ENCODE assay signal across 1 cellular context in the genomic region with DNA sequence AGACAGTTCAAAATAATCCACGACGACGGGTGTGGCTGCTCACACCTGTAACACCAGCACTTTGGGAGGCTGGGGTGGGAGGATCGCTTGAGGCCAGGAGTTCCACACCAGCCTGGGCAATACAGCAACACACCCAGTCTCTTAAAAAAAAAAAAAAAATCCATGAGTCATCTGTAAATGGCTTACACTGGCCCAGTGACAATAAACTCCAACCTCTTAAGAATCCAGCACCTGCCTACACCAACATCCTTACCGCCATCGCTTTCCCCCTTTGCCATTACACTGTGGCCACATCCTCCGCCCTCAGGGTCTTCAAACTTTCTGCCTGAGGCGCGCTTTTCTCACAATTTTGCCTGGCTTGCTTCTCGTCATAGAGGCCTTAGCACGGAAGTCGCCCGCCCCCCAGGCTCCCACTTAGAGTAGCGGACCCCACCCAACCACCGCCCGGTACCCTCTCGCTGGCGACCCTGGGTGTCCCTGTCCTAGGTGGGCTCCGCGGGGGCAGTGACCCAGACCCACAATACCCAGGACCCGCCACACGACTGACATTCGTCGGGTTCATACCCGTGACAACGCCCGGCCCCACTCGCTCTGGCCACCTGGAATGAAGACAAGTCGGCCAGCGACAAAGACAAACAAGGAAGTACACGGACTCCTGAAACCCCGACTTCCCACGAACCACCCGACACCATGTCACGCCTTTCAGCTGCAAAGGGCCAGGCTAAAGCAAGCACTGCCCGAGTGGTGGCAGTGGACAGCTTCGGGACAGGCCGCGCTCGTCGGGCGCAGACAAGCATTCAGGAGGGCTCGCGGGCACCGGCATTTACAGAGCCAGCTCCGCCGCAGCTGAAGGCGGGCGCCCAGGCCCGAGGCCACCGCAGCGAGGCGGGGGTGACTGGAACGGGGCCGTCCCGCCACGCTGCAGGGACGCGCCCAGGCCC.
A peak's percentile ranks its signal among the peaks of the same experiment; 100 is the strongest.
TF ChIP-seq lines count a peak whose summit lies in the region.

No MANE protein-coding gene starts in this region.

TF ChIP-seq in HEK293, 187 proteins besides CTCF, POLR2A, EP300 and RAD21 (continued from another document):
- TF ChIP-seq ZBTB20 (tag by site-specific recombination; IDR thresholded peaks at IDR 0.05) (peak; percentile 10; the same call in 1 of the 2 replicates), EGR2 (tag by site-specific recombination; IDR thresholded peaks at IDR 0.05; ENCODE audit: low read depth) (peak; percentile 41; the same call in 1 of the 2 replicates), KLF10 (tag by site-specific recombination; IDR thresholded peaks at IDR 0.05) (peak; percentile 17; the same call in 1 of the 2 replicates), BCL11A (tag by site-specific recombination; IDR thresholded peaks at IDR 0.05; ENCODE audit: low read depth) (0 out of 2 replicates have a peak, but pooled peaks have one; percentile 27), PRDM1 (tag by site-specific recombination; IDR thresholded peaks at IDR 0.05) (peak; percentile 10; the same call in 1 of the 2 replicates), ZFP69B (tag by site-specific recombination; IDR thresholded peaks at IDR 0.05) (0 out of 2 replicates have a peak, but pooled peaks have one; percentile 39), ZNF558 (tag by site-specific recombination; IDR thresholded peaks at IDR 0.05) (0 out of 2 replicates have a peak, but pooled peaks have one; percentile 31), ZIC2 (tag by site-specific recombination; IDR thresholded peaks at IDR 0.05) (no peak), SP3 (tag by site-specific recombination; IDR thresholded peaks at IDR 0.05) (peak; percentile 13; the same call in 1 of the 2 replicates), BCL11B (tag by site-specific recombination; IDR thresholded peaks at IDR 0.05; ENCODE audit: low read depth) (0 out of 2 replicates have a peak, but pooled peaks have one; percentile 6), SP7 (tag by site-specific recombination; IDR thresholded peaks at IDR 0.05) (peak; percentile 61; the same call in 1 of the 2 replicates), ZNF112 (tag by site-specific recombination; IDR thresholded peaks at IDR 0.05) (no peak), GLIS2 (tag by site-specific recombination; IDR thresholded peaks at IDR 0.05) (peak; percentile 52), ZNF629 (tag by site-specific recombination; IDR thresholded peaks at IDR 0.05) (peak; percentile 56; the same call in 1 of the 2 replicates), ZNF76 (tag by site-specific recombination; IDR thresholded peaks at IDR 0.05; ENCODE audit: borderline replicate concordance, low read depth) (peak; percentile 14; the same call in 1 of the 2 replicates), KLF1 (tag by site-specific recombination; IDR thresholded peaks at IDR 0.05) (peak; percentile 81), ZNF701 (tag by site-specific recombination; IDR thresholded peaks at IDR 0.05) (no peak), ZBTB8A (tag by site-specific recombination; IDR thresholded peaks at IDR 0.05) (no peak), ZNF600 (tag by site-specific recombination; IDR thresholded peaks at IDR 0.05) (peak; percentile 98), ZNF324 (tag by site-specific recombination; IDR thresholded peaks at IDR 0.05) (0 out of 2 replicates have a peak, but pooled peaks have one; percentile 15), ZFHX2 (tag by site-specific recombination; conservative IDR thresholded peaks at IDR 0.05) (peak; percentile 31; the same call in 1 of the 2 replicates), ZNF335 (tag by site-specific recombination; conservative IDR thresholded peaks at IDR 0.05) (peak; percentile 97), ZNF274 (IDR thresholded peaks at IDR 0.05; ENCODE audit: low read length) (no peak), ZNF274 (tag by site-specific recombination; IDR thresholded peaks at IDR 0.05; ENCODE audit: borderline replicate concordance) (no peak)
- TF ChIP-seq, protein P1, sequence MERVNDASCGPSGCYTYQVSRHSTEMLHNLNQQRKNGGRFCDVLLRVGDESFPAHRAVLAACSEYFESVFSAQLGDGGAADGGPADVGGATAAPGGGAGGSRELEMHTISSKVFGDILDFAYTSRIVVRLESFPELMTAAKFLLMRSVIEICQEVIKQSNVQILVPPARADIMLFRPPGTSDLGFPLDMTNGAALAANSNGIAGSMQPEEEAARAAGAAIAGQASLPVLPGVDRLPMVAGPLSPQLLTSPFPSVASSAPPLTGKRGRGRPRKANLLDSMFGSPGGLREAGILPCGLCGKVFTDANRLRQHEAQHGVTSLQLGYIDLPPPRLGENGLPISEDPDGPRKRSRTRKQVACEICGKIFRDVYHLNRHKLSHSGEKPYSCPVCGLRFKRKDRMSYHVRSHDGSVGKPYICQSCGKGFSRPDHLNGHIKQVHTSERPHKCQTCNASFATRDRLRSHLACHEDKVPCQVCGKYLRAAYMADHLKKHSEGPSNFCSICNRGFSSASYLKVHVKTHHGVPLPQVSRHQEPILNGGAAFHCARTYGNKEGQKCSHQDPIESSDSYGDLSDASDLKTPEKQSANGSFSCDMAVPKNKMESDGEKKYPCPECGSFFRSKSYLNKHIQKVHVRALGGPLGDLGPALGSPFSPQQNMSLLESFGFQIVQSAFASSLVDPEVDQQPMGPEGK (tag by site-specific recombination; IDR thresholded peaks at IDR 0.05) = 0 out of 2 replicates have a peak, but pooled peaks have one; percentile 24
- TF ChIP-seq, protein P2, sequence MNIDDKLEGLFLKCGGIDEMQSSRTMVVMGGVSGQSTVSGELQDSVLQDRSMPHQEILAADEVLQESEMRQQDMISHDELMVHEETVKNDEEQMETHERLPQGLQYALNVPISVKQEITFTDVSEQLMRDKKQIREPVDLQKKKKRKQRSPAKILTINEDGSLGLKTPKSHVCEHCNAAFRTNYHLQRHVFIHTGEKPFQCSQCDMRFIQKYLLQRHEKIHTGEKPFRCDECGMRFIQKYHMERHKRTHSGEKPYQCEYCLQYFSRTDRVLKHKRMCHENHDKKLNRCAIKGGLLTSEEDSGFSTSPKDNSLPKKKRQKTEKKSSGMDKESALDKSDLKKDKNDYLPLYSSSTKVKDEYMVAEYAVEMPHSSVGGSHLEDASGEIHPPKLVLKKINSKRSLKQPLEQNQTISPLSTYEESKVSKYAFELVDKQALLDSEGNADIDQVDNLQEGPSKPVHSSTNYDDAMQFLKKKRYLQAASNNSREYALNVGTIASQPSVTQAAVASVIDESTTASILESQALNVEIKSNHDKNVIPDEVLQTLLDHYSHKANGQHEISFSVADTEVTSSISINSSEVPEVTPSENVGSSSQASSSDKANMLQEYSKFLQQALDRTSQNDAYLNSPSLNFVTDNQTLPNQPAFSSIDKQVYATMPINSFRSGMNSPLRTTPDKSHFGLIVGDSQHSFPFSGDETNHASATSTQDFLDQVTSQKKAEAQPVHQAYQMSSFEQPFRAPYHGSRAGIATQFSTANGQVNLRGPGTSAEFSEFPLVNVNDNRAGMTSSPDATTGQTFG (tag by site-specific recombination; IDR thresholded peaks at IDR 0.05; ENCODE audit: borderline replicate concordance) = no peak
- TF ChIP-seq, protein P3, sequence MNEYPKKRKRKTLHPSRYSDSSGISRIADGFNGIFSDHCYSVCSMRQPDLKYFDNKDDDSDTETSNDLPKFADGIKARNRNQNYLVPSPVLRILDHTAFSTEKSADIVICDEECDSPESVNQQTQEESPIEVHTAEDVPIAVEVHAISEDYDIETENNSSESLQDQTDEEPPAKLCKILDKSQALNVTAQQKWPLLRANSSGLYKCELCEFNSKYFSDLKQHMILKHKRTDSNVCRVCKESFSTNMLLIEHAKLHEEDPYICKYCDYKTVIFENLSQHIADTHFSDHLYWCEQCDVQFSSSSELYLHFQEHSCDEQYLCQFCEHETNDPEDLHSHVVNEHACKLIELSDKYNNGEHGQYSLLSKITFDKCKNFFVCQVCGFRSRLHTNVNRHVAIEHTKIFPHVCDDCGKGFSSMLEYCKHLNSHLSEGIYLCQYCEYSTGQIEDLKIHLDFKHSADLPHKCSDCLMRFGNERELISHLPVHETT (tag by site-specific recombination; IDR thresholded peaks at IDR 0.05) = peak; percentile 28; the same call in 1 of the 2 replicates
- TF ChIP-seq, protein P4, sequence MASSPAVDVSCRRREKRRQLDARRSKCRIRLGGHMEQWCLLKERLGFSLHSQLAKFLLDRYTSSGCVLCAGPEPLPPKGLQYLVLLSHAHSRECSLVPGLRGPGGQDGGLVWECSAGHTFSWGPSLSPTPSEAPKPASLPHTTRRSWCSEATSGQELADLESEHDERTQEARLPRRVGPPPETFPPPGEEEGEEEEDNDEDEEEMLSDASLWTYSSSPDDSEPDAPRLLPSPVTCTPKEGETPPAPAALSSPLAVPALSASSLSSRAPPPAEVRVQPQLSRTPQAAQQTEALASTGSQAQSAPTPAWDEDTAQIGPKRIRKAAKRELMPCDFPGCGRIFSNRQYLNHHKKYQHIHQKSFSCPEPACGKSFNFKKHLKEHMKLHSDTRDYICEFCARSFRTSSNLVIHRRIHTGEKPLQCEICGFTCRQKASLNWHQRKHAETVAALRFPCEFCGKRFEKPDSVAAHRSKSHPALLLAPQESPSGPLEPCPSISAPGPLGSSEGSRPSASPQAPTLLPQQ (tag by site-specific recombination; IDR thresholded peaks at IDR 0.05) = peak; percentile 40; the same call in 1 of the 2 replicates
- TF ChIP-seq, protein P5, sequence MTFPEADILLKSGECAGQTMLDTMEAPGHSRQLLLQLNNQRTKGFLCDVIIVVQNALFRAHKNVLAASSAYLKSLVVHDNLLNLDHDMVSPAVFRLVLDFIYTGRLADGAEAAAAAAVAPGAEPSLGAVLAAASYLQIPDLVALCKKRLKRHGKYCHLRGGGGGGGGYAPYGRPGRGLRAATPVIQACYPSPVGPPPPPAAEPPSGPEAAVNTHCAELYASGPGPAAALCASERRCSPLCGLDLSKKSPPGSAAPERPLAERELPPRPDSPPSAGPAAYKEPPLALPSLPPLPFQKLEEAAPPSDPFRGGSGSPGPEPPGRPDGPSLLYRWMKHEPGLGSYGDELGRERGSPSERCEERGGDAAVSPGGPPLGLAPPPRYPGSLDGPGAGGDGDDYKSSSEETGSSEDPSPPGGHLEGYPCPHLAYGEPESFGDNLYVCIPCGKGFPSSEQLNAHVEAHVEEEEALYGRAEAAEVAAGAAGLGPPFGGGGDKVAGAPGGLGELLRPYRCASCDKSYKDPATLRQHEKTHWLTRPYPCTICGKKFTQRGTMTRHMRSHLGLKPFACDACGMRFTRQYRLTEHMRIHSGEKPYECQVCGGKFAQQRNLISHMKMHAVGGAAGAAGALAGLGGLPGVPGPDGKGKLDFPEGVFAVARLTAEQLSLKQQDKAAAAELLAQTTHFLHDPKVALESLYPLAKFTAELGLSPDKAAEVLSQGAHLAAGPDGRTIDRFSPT (tag by site-specific recombination; IDR thresholded peaks at IDR 0.05) = peak; percentile 40; the same call in 1 of the 2 replicates
- TF ChIP-seq, protein P6, sequence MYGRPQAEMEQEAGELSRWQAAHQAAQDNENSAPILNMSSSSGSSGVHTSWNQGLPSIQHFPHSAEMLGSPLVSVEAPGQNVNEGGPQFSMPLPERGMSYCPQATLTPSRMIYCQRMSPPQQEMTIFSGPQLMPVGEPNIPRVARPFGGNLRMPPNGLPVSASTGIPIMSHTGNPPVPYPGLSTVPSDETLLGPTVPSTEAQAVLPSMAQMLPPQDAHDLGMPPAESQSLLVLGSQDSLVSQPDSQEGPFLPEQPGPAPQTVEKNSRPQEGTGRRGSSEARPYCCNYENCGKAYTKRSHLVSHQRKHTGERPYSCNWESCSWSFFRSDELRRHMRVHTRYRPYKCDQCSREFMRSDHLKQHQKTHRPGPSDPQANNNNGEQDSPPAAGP (tag by site-specific recombination; IDR thresholded peaks at IDR 0.05) = peak; percentile 83; the same call in 1 of the 2 replicates
- TF ChIP-seq, protein P7, sequence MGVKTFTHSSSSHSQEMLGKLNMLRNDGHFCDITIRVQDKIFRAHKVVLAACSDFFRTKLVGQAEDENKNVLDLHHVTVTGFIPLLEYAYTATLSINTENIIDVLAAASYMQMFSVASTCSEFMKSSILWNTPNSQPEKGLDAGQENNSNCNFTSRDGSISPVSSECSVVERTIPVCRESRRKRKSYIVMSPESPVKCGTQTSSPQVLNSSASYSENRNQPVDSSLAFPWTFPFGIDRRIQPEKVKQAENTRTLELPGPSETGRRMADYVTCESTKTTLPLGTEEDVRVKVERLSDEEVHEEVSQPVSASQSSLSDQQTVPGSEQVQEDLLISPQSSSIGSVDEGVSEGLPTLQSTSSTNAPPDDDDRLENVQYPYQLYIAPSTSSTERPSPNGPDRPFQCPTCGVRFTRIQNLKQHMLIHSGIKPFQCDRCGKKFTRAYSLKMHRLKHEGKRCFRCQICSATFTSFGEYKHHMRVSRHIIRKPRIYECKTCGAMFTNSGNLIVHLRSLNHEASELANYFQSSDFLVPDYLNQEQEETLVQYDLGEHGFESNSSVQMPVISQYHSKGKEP (tag by site-specific recombination; IDR thresholded peaks at IDR 0.05) = no peak
